1 cellular context compared by ENCODE assay signal in genomic region chr7:141649865-141650499, GRCh38.
TF ChIP-seq lines count a peak whose summit lies in the region.

No MANE protein-coding gene starts in this region.

TF ChIP-seq in GM12878, 131 proteins besides CTCF, POLR2A, EP300 and RAD21 (continued from another document):
- TF ChIP-seq RFX5 (IDR thresholded peaks at IDR 0.05; ENCODE audit: low read depth, low read length) (peak; percentile 88), FOXK2 (IDR thresholded peaks at IDR 0.05) (no peak), SMC3 (IDR thresholded peaks at IDR 0.05; ENCODE audit: borderline replicate concordance, low read length) (peak; percentile 78), ZBTB40 (IDR thresholded peaks at IDR 0.05; ENCODE audit: borderline replicate concordance) (no peak), STAT3 (IDR thresholded peaks at IDR 0.05; ENCODE audit: low read depth, low read length) (0 out of 2 replicates have a peak, but pooled peaks have one; percentile 30), ESRRA (IDR thresholded peaks at IDR 0.05; ENCODE audit: low read length) (no peak), NFXL1 (IDR thresholded peaks at IDR 0.05; ENCODE audit: borderline replicate concordance) (no peak), SUZ12 (IDR thresholded peaks at IDR 0.05; ENCODE audit: unreplicated experiment) (no peak), SIN3A (IDR thresholded peaks at IDR 0.05; ENCODE audit: low read depth, low read length) (peak; percentile 54; the same call in 1 of the 2 replicates), ZNF24 (IDR thresholded peaks at IDR 0.05) (no peak), YY1 (IDR thresholded peaks at IDR 0.05; ENCODE audit: low read depth, low read length) (0 out of 2 replicates have a peak, but pooled peaks have one; percentile 42), PBX3 (IDR thresholded peaks at IDR 0.05; ENCODE audit: insufficient replicate concordance, low read depth, low read length) (peak; percentile 35), FOXM1 (IDR thresholded peaks at IDR 0.05; ENCODE audit: low read depth, low read length) (0 out of 2 replicates have a peak, but pooled peaks have one; percentile 38), E4F1 (IDR thresholded peaks at IDR 0.05; ENCODE audit: borderline replicate concordance, partially characterized antibody) (no peak), KAT2A (conservative IDR thresholded peaks at IDR 0.05; ENCODE audit: control insufficient read depth, low read depth, low read length) (no peak)
